ENCODE assay signal across 31 cellular contexts in the genomic region with DNA sequence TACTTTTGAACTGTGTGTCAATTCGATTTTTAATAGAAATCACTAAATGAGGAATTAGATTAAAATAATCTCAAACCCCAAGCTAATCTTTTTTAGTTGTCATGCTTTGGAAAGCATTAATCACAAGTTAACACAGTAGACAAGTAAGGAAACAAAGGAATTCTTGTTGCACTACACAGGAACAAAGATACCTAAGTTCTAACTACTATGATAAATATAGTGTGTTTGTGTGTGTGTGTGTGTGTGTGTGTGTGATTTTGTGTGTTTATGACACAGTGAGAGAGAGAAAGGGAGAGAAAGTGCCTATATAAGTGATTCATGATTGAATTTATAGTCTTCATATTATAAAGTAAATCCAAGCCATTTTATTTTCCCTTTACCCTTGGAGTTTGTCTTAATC.
"Had no signal": no experiment of that assay in that cellular context is flagged by ENCODE, and none has a peak within 500 bp of the region (broad histone marks: within the 10 kb centered on the region; RNA-seq: fewer than 3 reads in every experiment).

No MANE protein-coding gene starts in this region.

- H3K4me3 ChIP-seq: adrenal gland, body of pancreas, breast epithelium had no signal

- ATAC-seq: activated CD4-positive, alpha-beta T cell treated with anti-CD3 and anti-CD28 coated beads for 36 hours; activated CD4-positive, CD25-positive, alpha-beta regulatory T cell treated with anti-CD3 and anti-CD28 coated beads, Interleukin-2, amount 50 U/mL, for 24 hours; activated CD8-positive, alpha-beta memory T cell treated with anti-CD3 and anti-CD28 coated beads, Interleukin-2, amount 10 ng/mL, durations not matched to agents 7 days and 5 days; activated CD8-positive, alpha-beta T cell treated with anti-CD3 and anti-CD28 coated beads, Interleukin-2, amount 10 ng/mL, durations not matched to agents 7 days and 5 days; activated naive CD4-positive, alpha-beta T cell treated with anti-CD3 and anti-CD28 coated beads, Interleukin-2, amount 50 U/mL, for 72 hours; body of pancreas; WTC11 had no signal

- DNase-seq: activated CD4-positive, alpha-beta memory T cell treated with anti-CD3 and anti-CD28 coated beads, Interleukin-2, amount 10 ng/mL, durations not matched to agents 7 days and 5 days; activated CD4-positive, alpha-beta T cell treated with anti-CD3 and anti-CD28 coated beads for 1 hour; activated CD4-positive, alpha-beta T cell treated with anti-CD3 and anti-CD28 coated beads for 36 hours; activated CD4-positive, alpha-beta T cell treated with anti-CD3 and anti-CD28 coated beads for 48 hours; activated CD4-positive, alpha-beta T cell treated with anti-CD3 and anti-CD28 coated beads, Interleukin-2, amount 10 ng/mL, durations not matched to agents 7 days and 5 days; activated CD4-positive, alpha-beta T cell treated with anti-CD3 and anti-CD28 coated beads, Interleukin-2, amount 50 U/mL, for 48 hours; activated CD4-positive, CD25-positive, alpha-beta regulatory T cell; activated CD8-positive, alpha-beta memory T cell treated with anti-CD3 and anti-CD28 coated beads for 24 hours; activated CD8-positive, alpha-beta memory T cell treated with anti-CD3 and anti-CD28 coated beads, Interleukin-2, amount 10 ng/mL, durations not matched to agents 7 days and 5 days; activated CD8-positive, alpha-beta memory T cell treated with anti-CD3 and anti-CD28 coated beads, Interleukin-2, amount 50 U/mL, for 48 hours; activated CD8-positive, alpha-beta T cell treated with anti-CD3 and anti-CD28 coated beads, Interleukin-2, amount 10 ng/mL, durations not matched to agents 7 days and 5 days; activated effector memory CD4-positive, alpha-beta T cell treated with Interleukin-2 at 50 U/mL for 16 hours; activated gamma-delta T cell; activated naive CD4-positive, alpha-beta T cell treated with anti-CD3 and anti-CD28 coated beads, Interleukin-2, amount 10 ng/mL, durations not matched to agents 7 days and 5 days; activated naive CD4-positive, alpha-beta T cell treated with Interleukin-2 at 50 U/mL for 16 hours; activated naive CD8-positive, alpha-beta T cell treated with anti-CD3 and anti-CD28 coated beads for 36 hours; activated T-cell treated with anti-CD3 and anti-CD28 coated beads, Interleukin-2, amount 50 U/mL, for 24 hours; activated T-cell treated with anti-CD3 and anti-CD28 coated beads, Interleukin-2, amount 50 U/mL, for 48 hours; adrenal gland; amniotic stem cell; aorta; body of pancreas; brain microvascular endothelial cell; central memory CD4-positive, alpha-beta T cell; T-helper 1 cell; T-helper 2 cell; T-helper 9 cell had no signal
